Comparison of ENCODE assay signal across 10 cellular contexts in the genomic region with DNA sequence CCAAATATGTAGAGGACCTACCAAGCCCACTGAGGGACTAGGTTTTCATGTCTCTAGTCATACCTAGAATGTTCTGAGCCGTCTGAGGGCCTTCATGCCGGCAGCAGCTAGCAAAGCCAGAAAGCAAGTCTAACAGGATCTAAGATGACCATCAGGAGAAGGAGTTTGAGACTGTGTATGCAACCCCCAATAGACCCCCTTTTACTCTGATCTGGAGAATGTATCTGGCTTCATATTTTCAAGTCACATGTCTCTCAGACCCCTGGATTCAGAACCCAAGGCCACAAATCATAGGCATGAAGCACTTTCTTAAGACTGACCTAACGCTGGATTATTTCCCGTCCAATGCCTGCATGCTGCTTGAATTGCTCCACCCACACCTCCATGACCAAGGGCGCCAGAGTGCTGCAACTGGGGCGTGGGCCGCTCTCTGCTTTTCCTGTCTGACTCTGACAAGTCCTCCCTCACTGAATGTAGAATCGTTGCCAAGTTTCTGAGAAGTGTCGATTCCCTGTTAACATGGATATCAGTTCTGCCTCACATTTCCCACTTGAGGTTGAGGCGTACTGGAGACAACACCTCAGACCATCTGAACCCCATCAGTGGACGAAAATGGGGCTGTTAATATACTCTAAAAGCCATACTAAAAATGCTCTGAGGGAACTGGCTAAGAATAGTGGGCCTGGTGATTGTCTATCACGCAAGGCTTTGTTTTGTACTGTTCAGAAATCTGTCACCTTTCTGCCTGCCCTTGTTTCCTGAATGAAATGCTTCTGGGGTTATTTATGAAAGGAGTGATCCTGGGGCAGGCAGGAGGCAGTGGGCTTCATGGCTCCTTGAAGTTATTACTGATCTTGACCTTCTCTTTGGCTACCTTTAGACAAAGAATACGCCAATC. TPM values are rescaled to one million over a fixed set of nuclear protein-coding genes. Genes with fewer than 3 reads are reported as not detected.
DNase-seq lines count a peak whose midpoint lies in the region; ATAC-seq, FAIRE-seq and TF ChIP-seq lines count a peak whose summit lies in the region.
"Had no signal": no experiment of that assay in that cellular context is flagged by ENCODE, and none has a peak within 500 bp of the region (broad histone marks: within the 10 kb centered on the region; RNA-seq: fewer than 3 reads in every experiment).

No MANE protein-coding gene starts in this region.

- POLR2A ChIA-PET in OCI-LY7 (lab: Charles Lee), result interaction anchor here (0.7 kb wide), 1 partner anchor 25 kb away, joined by 3 read pairs; no protein-coding TSS in a partner anchor

- DNase-seq in GM19239 (ENCODE audit: insufficient read length, low spot score), result no peak
- DNase-seq in OCI-LY7 (ENCODE audit: low spot score), result no peak
- peak; percentile 72 for DNase-seq in amniotic epithelial cell (ENCODE audit: low read depth)
- DNase-seq in naive B cell, result no peak
- peak; percentile 78 for DNase-seq in ureter (ENCODE audit: low spot score)
- no peak for DNase-seq in DMS79 (lab: John Stamatoyannopoulos, UW)
- no peak for DNase-seq in NCI-H1092 treated with DMSO at 0.1 percent for 48 hours (lab: John Stamatoyannopoulos, UW)
- no peak for DNase-seq in glomerular visceral epithelial cell (ENCODE audit: extremely low spot score)

- H3K27ac ChIP-seq in OCI-LY7 (ENCODE audit: low read depth, low read length, poor library complexity, severe bottlenecking), result no peak overlapping the region
- H3K27ac ChIP-seq: tibial artery had no signal

- peak overlapping the region in 5 of 6 donors; percentile 28 to 86 (median 64) for H3K27ac Mint-ChIP-seq in naive B cell

- ATAC-seq in naive B cell (ENCODE audit: low read depth in 2 of 2), result no peak

- H3K4me1 Mint-ChIP-seq in naive B cell, result peaks cover 13 to 17% (median 16%) of the 10 kb centered on the region in 3 donors

- H3K4me3 Mint-ChIP-seq in naive B cell, result no peak overlapping the region

- H2AFZ ChIP-seq in OCI-LY7 (ENCODE audit: low read length), result no peak overlapping the region

- peaks cover 8 to 11% of the 10 kb centered on the region in 2 donors for H3K36me3 Mint-ChIP-seq in naive B cell

- H4K20me1 ChIP-seq in OCI-LY7 (ENCODE audit: insufficient read depth, low read length), result no peaks in the 10 kb centered on the region

- peak; percentile 83 for FAIRE-seq in GM19239 (lab: Jason Lieb, UNC)
- FAIRE-seq: H1 had no signal

- intact Hi-C loops in OCI-LY7 (cut with micrococcal nuclease; ENCODE audit: unreplicated experiment), result no loop called here

- H3K27me3 Mint-ChIP-seq in naive B cell, result no peaks in the 10 kb centered on the region

- no peak for TF ChIP-seq CTCF in OCI-LY7 (conservative IDR thresholded peaks at IDR 0.05; ENCODE audit: low read length)

- H3K36me3 ChIP-seq in OCI-LY7 (ENCODE audit: insufficient read depth, low read length), result peaks cover 48% of the 10 kb centered on the region

- no peak overlapping the region for H3K4me2 ChIP-seq in OCI-LY7 (ENCODE audit: low read length)

- no peaks in the 10 kb centered on the region for H3K9me2 ChIP-seq in OCI-LY7 (ENCODE audit: insufficient read depth, low read length)

- H3K79me2 ChIP-seq in OCI-LY7 (ENCODE audit: insufficient read depth, low read depth, low read length), result no peaks in the 10 kb centered on the region

- no peak overlapping the region for H3K4me3 ChIP-seq in OCI-LY7 (ENCODE audit: low read depth, low read length, poor library complexity, severe bottlenecking)
- H3K4me3 ChIP-seq: tibial artery had no signal

- peaks cover 8% of the 10 kb centered on the region for H3K4me1 ChIP-seq in OCI-LY7 (ENCODE audit: insufficient read depth, low read length, poor library complexity, severe bottlenecking)
- H3K4me1 ChIP-seq: tibial artery had no signal

- H3K9me3 Mint-ChIP-seq in naive B cell, result no peaks in the 10 kb centered on the region

- CTCF ChIA-PET in OCI-LY7 (lab: Charles Lee; ENCODE audit: unreplicated experiment), result no interaction called here

- BruUV-seq in OCI-LY7 (replicated peaks; lab: Mats Ljungman, UMichigan), result TSS peak; percentile 44

- H3K9me3 ChIP-seq in OCI-LY7 (ENCODE audit: low read length), result no peaks in the 10 kb centered on the region
- H3K9me3 ChIP-seq: tibial artery had no signal

RNA-seq across cellular contexts. Expression of gene ASXL1, which starts 23.9 kb away (rescaled TPM):
- 81.5 and 84.7 TPM in 2 replicates for total RNA-seq in OCI-LY7 (2014; rRNA removed; shearing (Covaris generic))
- total RNA-seq in OCI-LY7 (2022) (111 and 122 TPM in 2 replicates), ureter (69.5 TPM)
- polyA plus RNA-seq in naive B cell (ENCODE audit: low read depth in 6 of 6), result 10 to 100 TPM in 4 of 6 donors, 1 to 10 TPM in 2; 9.4 to 22.6 (median 13.0) TPM

RNA-seq across cellular contexts. Expression of gene KIF3B, which starts 56.8 kb away (rescaled TPM):
- 7.9 and 8.2 TPM in 2 replicates for total RNA-seq in OCI-LY7 (2014; rRNA removed; shearing (Covaris generic))
- total RNA-seq in OCI-LY7 (2022) (20.8 and 25.2 TPM in 2 replicates), ureter (35.4 TPM)
- polyA plus RNA-seq in naive B cell (ENCODE audit: low read depth in 6 of 6), result 1 to 10 TPM; 1.0 to 9.7 (median 6.5) TPM

Comparison
In these comparisons a context has a peak if more than half of its experiments do, and no peak if none do; other contexts are left out.
1. DNase-seq: peak in amniotic epithelial cell (single experiment) and ureter (single experiment); none in GM19239 (single experiment), OCI-LY7 (single experiment), naive B cell (single experiment), DMS79 (single experiment), NCI-H1092 treated with DMSO at 0.1 percent for 48 hours (single experiment) and glomerular visceral epithelial cell (single experiment).